11 cellular contexts compared by ENCODE assay signal in the genomic region with DNA sequence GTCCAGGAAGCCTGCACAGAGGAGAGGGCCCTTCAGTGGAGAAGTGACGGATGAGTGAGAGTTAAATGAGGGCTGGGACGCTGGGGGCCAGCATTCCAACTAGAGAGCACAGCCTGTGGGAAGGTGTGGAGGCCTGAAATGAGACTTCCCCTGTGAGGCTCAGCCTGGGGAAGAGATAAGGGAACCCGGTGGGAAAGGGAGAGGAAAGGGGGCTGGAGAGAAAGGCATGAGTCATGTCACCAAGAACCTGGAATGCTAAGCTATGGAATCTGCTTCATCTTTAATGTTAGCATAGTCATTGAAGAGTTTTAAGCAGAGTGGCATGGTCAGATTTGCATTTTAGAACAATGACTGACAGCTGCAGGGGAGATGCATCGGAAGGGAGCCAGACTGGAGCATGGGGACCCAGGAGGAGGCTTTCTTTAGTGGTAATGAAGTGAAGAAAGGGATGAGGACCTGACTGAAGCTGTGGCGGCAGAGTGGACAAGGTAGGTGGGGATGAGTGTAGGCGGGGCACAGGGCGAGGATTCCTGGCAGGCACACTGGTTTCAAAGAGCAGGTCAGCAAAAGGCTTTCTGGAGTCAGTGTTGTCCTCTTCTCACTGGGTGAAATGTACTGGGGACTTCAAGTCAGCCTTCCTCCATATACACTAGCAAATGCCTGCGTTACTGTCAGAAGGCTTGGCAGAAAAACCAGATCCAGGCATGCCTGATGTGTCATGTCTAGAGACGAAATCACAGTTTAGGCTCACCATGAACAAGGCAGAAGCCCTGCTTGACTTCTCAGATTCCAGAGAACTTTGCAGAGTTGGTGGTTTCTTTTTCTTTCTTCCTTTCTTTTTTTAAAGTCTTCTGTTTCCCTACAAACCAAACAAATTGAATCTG. TPM values are rescaled to one million over a fixed set of nuclear protein-coding genes. Genes with fewer than 3 reads are reported as not detected.
DNase-seq lines count a peak whose midpoint lies in the region; ATAC-seq, FAIRE-seq and TF ChIP-seq lines count a peak whose summit lies in the region.
"Had no signal": no experiment of that assay in that cellular context is flagged by ENCODE, and none has a peak within 500 bp of the region (broad histone marks: within the 10 kb centered on the region; RNA-seq: fewer than 3 reads in every experiment).

No MANE protein-coding gene starts in this region.

- H3K4me2 ChIP-seq in smooth muscle cell = peak overlapping the region; percentile 85

- DNase-seq in HFFc6 (peak; percentile 57), right cardiac atrium (no peak), smooth muscle cell (lab: John Stamatoyannopoulos, UW; ENCODE audit: unreplicated experiment) (no peak), G401 (ENCODE audit: low spot score) (no peak), GM12891 (ENCODE audit: insufficient read length, low spot score) (no peak), GM12892 (ENCODE audit: insufficient read length) (no peak)
- DNase-seq: cortex of kidney, GDM1, NCI-H2081 had no signal

- H3F3A ChIP-seq in smooth muscle cell (ENCODE audit: low read depth) = peaks cover 24% of the 10 kb centered on the region

- intact Hi-C loops in right cardiac atrium (cut with DNase I) = loop anchor here in 2 of 4 donors (10.0 kb wide), 2 partner anchors 52 to 62 kb away; no protein-coding TSS in a partner anchor

- ATAC-seq in right cardiac atrium = peak; percentile 20 to 67
- ATAC-seq in GM21423 (IDR thresholded peaks at IDR 0.05; ENCODE audit: unreplicated experiment) = no peak

- peak overlapping the region; percentile 50 for H3K4me3 Mint-ChIP-seq in HFFc6
- peak overlapping the region; percentile 14 to 73 (median 46) for H3K4me3 Mint-ChIP-seq in brain

- peaks cover 13% of the 10 kb centered on the region for H3K36me3 Mint-ChIP-seq in HFFc6 (ENCODE audit: low read depth)
- peaks cover 18% of the 10 kb centered on the region for H3K36me3 Mint-ChIP-seq in brain

- in situ Hi-C loops in G401 (cut with HindIII; ENCODE audit: low sequenced_read_pairs) = no loop called here

- H3K27ac ChIP-seq in right cardiac atrium (ENCODE audit: low read length) = peak overlapping the region; percentile 50
- peak overlapping the region; percentile 93 for H3K27ac ChIP-seq in smooth muscle cell (ENCODE audit: low read depth)

- H3K79me2 ChIP-seq in smooth muscle cell (ENCODE audit: low read depth) = peaks cover 52% of the 10 kb centered on the region

- H3K27ac Mint-ChIP-seq in HFFc6 (peak overlapping the region; percentile 24), brain (peak overlapping the region; percentile 59 to 89 (median 76))

- H3K9me3 ChIP-seq in right cardiac atrium (ENCODE audit: control insufficient read depth, low read length) (no peaks in the 10 kb centered on the region), smooth muscle cell (replicated peaks; ENCODE audit: low read depth) (no peaks in the 10 kb centered on the region)

- no peaks in the 10 kb centered on the region for H3K36me3 ChIP-seq in smooth muscle cell (ENCODE audit: low read depth)

- no peak overlapping the region for H2AFZ ChIP-seq in smooth muscle cell (ENCODE audit: low read depth)

- no peak for TF ChIP-seq CTCF in HFFc6 (IDR thresholded peaks at IDR 0.05)
- no peak for TF ChIP-seq CTCF in brain (conservative IDR thresholded peaks at IDR 0.05)
- TF ChIP-seq CTCF in smooth muscle cell (IDR thresholded peaks at IDR 0.05; ENCODE audit: borderline replicate concordance, insufficient read depth, poor library complexity, severe bottlenecking) = no peak

- H4K20me1 ChIP-seq in smooth muscle cell (ENCODE audit: low read depth) = no peaks in the 10 kb centered on the region

- H3K4me1 ChIP-seq in right cardiac atrium (ENCODE audit: control insufficient read depth, insufficient read depth, low read length) (peaks cover 19% of the 10 kb centered on the region), smooth muscle cell (ENCODE audit: low read depth) (peaks cover 89% of the 10 kb centered on the region)

- H3K9me3 Mint-ChIP-seq in HFFc6 (no peaks in the 10 kb centered on the region), brain (no peaks in the 10 kb centered on the region)

- H3K4me1 Mint-ChIP-seq in HFFc6 (ENCODE audit: low read depth) = peaks cover 73% of the 10 kb centered on the region
- peaks cover 84% of the 10 kb centered on the region for H3K4me1 Mint-ChIP-seq in brain

- H3K4me3 ChIP-seq in right cardiac atrium (ENCODE audit: low read length) (no peak overlapping the region), smooth muscle cell (peak overlapping the region; percentile 33)

- H3K27me3 Mint-ChIP-seq in HFFc6 (ENCODE audit: insufficient read depth) (no peaks in the 10 kb centered on the region), brain (no peaks in the 10 kb centered on the region)

- H3K27me3 ChIP-seq in right cardiac atrium (ENCODE audit: control insufficient read depth, insufficient read depth) (no peaks in the 10 kb centered on the region), smooth muscle cell (ENCODE audit: low read depth) (no peaks in the 10 kb centered on the region)

- TF ChIP-seq POLR2A in GM12891 (IDR thresholded peaks at IDR 0.05; ENCODE audit: low read depth, low read length) (no peak), GM12892 (IDR thresholded peaks at IDR 0.05; ENCODE audit: low read depth, low read length) (no peak)

- H3K9ac ChIP-seq in smooth muscle cell (ENCODE audit: low read depth) = peak overlapping the region; percentile 63

- WGBS in right cardiac atrium = 48% methylated on average over 9 of the region's 9 CpGs
- WGBS in smooth muscle cell (ENCODE audit: low lambda C conversion rate) = 11% methylated on average over 9 of the region's 9 CpGs

- FAIRE-seq in GM12891 (lab: Jason Lieb, UNC) (no peak), GM12892 (lab: Jason Lieb, UNC) (no peak)

TF ChIP-seq in GM12891, 5 proteins besides CTCF, POLR2A, EP300 and RAD21:
- TF ChIP-seq TAF1 (IDR thresholded peaks at IDR 0.05; ENCODE audit: low read depth, low read length) (no peak), POU2F2 (IDR thresholded peaks at IDR 0.05; ENCODE audit: low read depth, low read length) (no peak), POLR2AphosphoS5 (IDR thresholded peaks at IDR 0.05; ENCODE audit: low read depth, low read length) (no peak), PAX5 (IDR thresholded peaks at IDR 0.05; ENCODE audit: insufficient read depth, low read length, severe bottlenecking) (no peak)

RNA-seq across cellular contexts. Expression of a gene that starts 8.0 kb away (rescaled TPM):
- total RNA-seq in HFFc6 (2021; fragmentation: NEBNext Ultra II Directional; extraction: Animal tissue kit (Norgen Biotek cat#: 25700)) = 10 to 100 TPM; 12.0 to 16.8 (median 14.7) TPM
- polyA plus RNA-seq in brain (ENCODE audit: insufficient read depth, low read depth, low replicate concordance) (15.1 TPM), right cardiac atrium (7.2 TPM), smooth muscle cell (13.4 and 21.4 TPM in 2 replicates)
- total RNA-seq in right cardiac atrium (10 to 100 TPM; 16.3 to 22.9 (median 17.2) TPM), smooth muscle cell (21.1 and 26.3 TPM in 2 replicates)
- 3.4 and 3.7 TPM in 2 replicates for total RNA-seq in G401 (2014; rRNA removed; shearing (Covaris generic))
- 6.6 TPM for polyA plus RNA-seq in GM12891 (2012; ENCODE audit: low read depth, missing spikeins)
- 11.7 TPM for polyA plus RNA-seq in GM12892 (2012; ENCODE audit: missing spikeins)
